Comparison of ENCODE assay signal across 7 cellular contexts in genomic region chr3:13480340-13481318, GRCh38. TPM values are rescaled to one million over a fixed set of nuclear protein-coding genes. Genes with fewer than 3 reads are reported as not detected.
DNase-seq lines count a peak whose midpoint lies in the region; ATAC-seq and TF ChIP-seq lines count a peak whose summit lies in the region.

No MANE protein-coding gene starts in this region.

- no peak overlapping the region for H3K27ac ChIP-seq in neuronal stem cell (replicated peaks; ENCODE audit: low read length)

- H3K18ac ChIP-seq in neuronal stem cell (ENCODE audit: low read length), result peak overlapping the region; percentile 84

- ATAC-seq in HG03342 (IDR thresholded peaks at IDR 0.05; ENCODE audit: unreplicated experiment) (peak; percentile 6), HG03439 (IDR thresholded peaks at IDR 0.05; ENCODE audit: unreplicated experiment) (no peak)
- ATAC-seq in activated T-cell treated with anti-CD3 and anti-CD28 coated beads, Interleukin-2, amount 50 U/mL, for 4 hours, result peak; percentile 35 to 39

- H4K91ac ChIP-seq in neuronal stem cell (ENCODE audit: low read depth, low read length, poor library complexity), result no peak overlapping the region

- peak overlapping the region; percentile 90 for H2BK120ac ChIP-seq in neuronal stem cell (ENCODE audit: low read depth, low read length)

- H3K14ac ChIP-seq in neuronal stem cell (ENCODE audit: low read length), result peak overlapping the region; percentile 0

- peak overlapping the region; percentile 82 for H3K4me3 Mint-ChIP-seq in activated T-cell treated with anti-CD3 and anti-CD28 coated beads, Interleukin-2, amount 50 U/mL, for 4 hours

- peak overlapping the region; percentile 36 for H2AK5ac ChIP-seq in neuronal stem cell (ENCODE audit: low read depth, low read length)

- H3K9me3 Mint-ChIP-seq in activated T-cell treated with anti-CD3 and anti-CD28 coated beads, Interleukin-2, amount 50 U/mL, for 4 hours, result no peaks in the 10 kb centered on the region

- peaks cover 22% of the 10 kb centered on the region for H3K4me1 Mint-ChIP-seq in activated T-cell treated with anti-CD3 and anti-CD28 coated beads, Interleukin-2, amount 50 U/mL, for 4 hours (ENCODE audit: low read depth)

- no peaks in the 10 kb centered on the region for H3K36me3 ChIP-seq in neuronal stem cell (replicated peaks in 1 of 2; ENCODE audit: control insufficient read depth in 2 of 2, insufficient read depth in 2 of 2, low read length in 2 of 2)

- H3K4me2 ChIP-seq in neuronal stem cell (ENCODE audit: insufficient read depth, low read length, poor library complexity, severe bottlenecking), result peak overlapping the region; percentile 84

- WGBS in neuronal stem cell (ENCODE audit: extremely low coverage in 2 of 2, insufficient read length in 2 of 2, insufficient replicate concordance in 1 of 2), 2 donors, result no CpG with 5 or more reads among the region's 70 CpGs

- no peaks in the 10 kb centered on the region for H3K9me3 ChIP-seq in neuronal stem cell (replicated peaks in 1 of 2; ENCODE audit: control insufficient read depth in 2 of 2, insufficient read depth in 1 of 2, low read depth in 1 of 2, low read length in 2 of 2)

- H3K27me3 ChIP-seq in neuronal stem cell (ENCODE audit: control insufficient read depth in 3 of 3, insufficient read depth in 3 of 3, low read depth in 1 of 3, low read length in 3 of 3), result peaks cover 0 to 9% (median 0%) of the 10 kb centered on the region in 3 experiments

- no peak overlapping the region for H2BK12ac ChIP-seq in neuronal stem cell (ENCODE audit: low read length)

- H2AFZ ChIP-seq in neuronal stem cell (ENCODE audit: low read length), result peak overlapping the region; percentile 80

- no peaks in the 10 kb centered on the region for H3K79me1 ChIP-seq in neuronal stem cell (ENCODE audit: low read depth, low read length)

- DNase-seq in GM19240 (ENCODE audit: insufficient read length, low spot score) (peak; percentile 19), foreskin fibroblast (peak in 1 of 2 donors; percentile 42), neuronal stem cell (ENCODE audit: low spot score) (no peak), OCI-M2 (lab: John Stamatoyannopoulos, UW; ENCODE audit: unreplicated experiment) (no peak)
- DNase-seq in activated T-cell treated with anti-CD3 and anti-CD28 coated beads, Interleukin-2, amount 50 U/mL, for 4 hours, result peak; percentile 18

- peak overlapping the region; percentile 21 for H2BK15ac ChIP-seq in neuronal stem cell (ENCODE audit: low read length)

- H3K9ac ChIP-seq in neuronal stem cell (ENCODE audit: low read depth, low read length, poor library complexity), result peak overlapping the region; percentile 87

- peaks cover 6 to 17% of the 10 kb centered on the region in 2 donors for H3K4me1 ChIP-seq in neuronal stem cell (ENCODE audit: control insufficient read depth in 2 of 2, insufficient read depth in 1 of 2, low read depth in 1 of 2, low read length in 2 of 2)

- H3K36me3 Mint-ChIP-seq in activated T-cell treated with anti-CD3 and anti-CD28 coated beads, Interleukin-2, amount 50 U/mL, for 4 hours (ENCODE audit: insufficient read depth), result no peaks in the 10 kb centered on the region

- H4K8ac ChIP-seq in neuronal stem cell (ENCODE audit: low read depth, low read length), result no peak overlapping the region

- H2BK5ac ChIP-seq in neuronal stem cell (ENCODE audit: low read length), result no peak overlapping the region

- H3K27me3 Mint-ChIP-seq in activated T-cell treated with anti-CD3 and anti-CD28 coated beads, Interleukin-2, amount 50 U/mL, for 4 hours (ENCODE audit: low read depth), result peaks cover 2% of the 10 kb centered on the region

- TF ChIP-seq CTCF in foreskin fibroblast (IDR thresholded peaks at IDR 0.05; ENCODE audit: low read depth, low read length), result no peak

- H3K23ac ChIP-seq in neuronal stem cell (ENCODE audit: low read depth, low read length, poor library complexity), result peak overlapping the region; percentile 83

- peak overlapping the region; percentile 55 to 63 for H3K4me3 ChIP-seq in foreskin fibroblast (ENCODE audit: low read depth in 1 of 2, low read length in 2 of 2)
- peak overlapping the region; percentile 54 to 84 for H3K4me3 ChIP-seq in neuronal stem cell (ENCODE audit: low read length in 2 of 2)

- H3K4ac ChIP-seq in neuronal stem cell (ENCODE audit: low read length), result no peak overlapping the region

RNA-seq across cellular contexts. Expression of gene HDAC11, which starts 0.5 kb away (rescaled TPM):
- 1 to 10 TPM; 2.0 to 2.6 (median 2.3) TPM for total RNA-seq in activated T-cell treated with anti-CD3 and anti-CD28 coated beads, Interleukin-2, amount 50 U/mL, for 4 hours
- polyA plus RNA-seq in neuronal stem cell (2013, experiment 1 of 2), result 7.3 TPM
- polyA plus RNA-seq in neuronal stem cell (2013, experiment 2 of 2), result 7.6 TPM

Comparison
In these comparisons a context has a peak if more than half of its experiments do, and no peak if none do; other contexts are left out.
1. DNase-seq: peak in GM19240 (single experiment) and activated T-cell treated with anti-CD3 and anti-CD28 coated beads, Interleukin-2, amount 50 U/mL, for 4 hours (single experiment); none in neuronal stem cell (single experiment) and OCI-M2 (single experiment).